In the genomic region with DNA sequence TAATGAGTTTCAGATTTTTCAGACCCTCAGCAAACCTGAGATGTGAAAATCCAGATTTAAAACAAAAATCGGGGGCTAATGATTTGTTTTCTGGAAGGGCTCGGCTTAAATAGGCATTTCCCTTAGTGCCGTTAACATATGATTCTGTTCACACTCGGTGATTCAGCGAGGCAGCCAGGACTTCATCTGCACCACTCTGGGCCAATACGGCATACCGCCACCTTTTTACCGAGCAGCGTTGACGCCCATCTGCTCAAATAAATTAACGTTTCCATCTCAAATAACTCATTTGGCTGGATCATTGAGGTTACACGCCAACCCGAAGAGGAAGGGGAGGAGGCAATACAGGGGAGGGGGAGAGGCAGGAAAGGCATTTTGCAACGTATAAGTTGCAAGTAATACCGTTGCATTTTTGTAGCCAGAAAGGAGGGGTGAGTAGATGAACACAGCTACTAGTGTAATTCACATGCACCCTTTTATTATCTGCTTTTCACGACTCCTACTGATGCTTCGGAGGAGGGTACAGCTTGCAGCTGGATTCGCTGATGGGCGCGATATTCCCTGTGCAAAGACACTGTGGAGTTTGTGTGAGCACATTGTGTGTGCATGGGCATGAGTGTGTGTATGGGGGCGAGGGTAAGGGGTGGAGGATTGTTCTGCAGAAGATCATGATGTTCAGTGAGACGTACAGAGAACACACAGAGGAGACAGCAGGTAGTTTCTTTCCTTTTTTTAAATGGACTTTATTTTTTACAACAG, we compare ENCODE assay signal across 1 cellular context.
TF ChIP-seq lines count a peak whose summit lies in the region.

No MANE protein-coding gene starts in this region.

TF ChIP-seq in WTC11, 78 proteins besides CTCF, POLR2A, EP300 and RAD21:
- TF ChIP-seq, protein P1, sequence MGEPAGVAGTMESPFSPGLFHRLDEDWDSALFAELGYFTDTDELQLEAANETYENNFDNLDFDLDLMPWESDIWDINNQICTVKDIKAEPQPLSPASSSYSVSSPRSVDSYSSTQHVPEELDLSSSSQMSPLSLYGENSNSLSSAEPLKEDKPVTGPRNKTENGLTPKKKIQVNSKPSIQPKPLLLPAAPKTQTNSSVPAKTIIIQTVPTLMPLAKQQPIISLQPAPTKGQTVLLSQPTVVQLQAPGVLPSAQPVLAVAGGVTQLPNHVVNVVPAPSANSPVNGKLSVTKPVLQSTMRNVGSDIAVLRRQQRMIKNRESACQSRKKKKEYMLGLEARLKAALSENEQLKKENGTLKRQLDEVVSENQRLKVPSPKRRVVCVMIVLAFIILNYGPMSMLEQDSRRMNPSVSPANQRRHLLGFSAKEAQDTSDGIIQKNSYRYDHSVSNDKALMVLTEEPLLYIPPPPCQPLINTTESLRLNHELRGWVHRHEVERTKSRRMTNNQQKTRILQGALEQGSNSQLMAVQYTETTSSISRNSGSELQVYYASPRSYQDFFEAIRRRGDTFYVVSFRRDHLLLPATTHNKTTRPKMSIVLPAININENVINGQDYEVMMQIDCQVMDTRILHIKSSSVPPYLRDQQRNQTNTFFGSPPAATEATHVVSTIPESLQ (CRISPR knock-in tag; IDR thresholded peaks at IDR 0.05) = no peak
- TF ChIP-seq EMX1 (CRISPR knock-in tag; IDR thresholded peaks at IDR 0.05) (no peak), JAZF1 (CRISPR knock-in tag; IDR thresholded peaks at IDR 0.05) (no peak), KAT7 (CRISPR knock-in tag; IDR thresholded peaks at IDR 0.05; ENCODE audit: borderline replicate concordance) (no peak), MYBL2 (CRISPR knock-in tag; IDR thresholded peaks at IDR 0.05) (no peak)
- TF ChIP-seq, protein P2, sequence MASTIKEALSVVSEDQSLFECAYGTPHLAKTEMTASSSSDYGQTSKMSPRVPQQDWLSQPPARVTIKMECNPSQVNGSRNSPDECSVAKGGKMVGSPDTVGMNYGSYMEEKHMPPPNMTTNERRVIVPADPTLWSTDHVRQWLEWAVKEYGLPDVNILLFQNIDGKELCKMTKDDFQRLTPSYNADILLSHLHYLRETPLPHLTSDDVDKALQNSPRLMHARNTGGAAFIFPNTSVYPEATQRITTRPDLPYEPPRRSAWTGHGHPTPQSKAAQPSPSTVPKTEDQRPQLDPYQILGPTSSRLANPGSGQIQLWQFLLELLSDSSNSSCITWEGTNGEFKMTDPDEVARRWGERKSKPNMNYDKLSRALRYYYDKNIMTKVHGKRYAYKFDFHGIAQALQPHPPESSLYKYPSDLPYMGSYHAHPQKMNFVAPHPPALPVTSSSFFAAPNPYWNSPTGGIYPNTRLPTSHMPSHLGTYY (CRISPR knock-in tag; IDR thresholded peaks at IDR 0.05) = no peak
- TF ChIP-seq, protein P3, sequence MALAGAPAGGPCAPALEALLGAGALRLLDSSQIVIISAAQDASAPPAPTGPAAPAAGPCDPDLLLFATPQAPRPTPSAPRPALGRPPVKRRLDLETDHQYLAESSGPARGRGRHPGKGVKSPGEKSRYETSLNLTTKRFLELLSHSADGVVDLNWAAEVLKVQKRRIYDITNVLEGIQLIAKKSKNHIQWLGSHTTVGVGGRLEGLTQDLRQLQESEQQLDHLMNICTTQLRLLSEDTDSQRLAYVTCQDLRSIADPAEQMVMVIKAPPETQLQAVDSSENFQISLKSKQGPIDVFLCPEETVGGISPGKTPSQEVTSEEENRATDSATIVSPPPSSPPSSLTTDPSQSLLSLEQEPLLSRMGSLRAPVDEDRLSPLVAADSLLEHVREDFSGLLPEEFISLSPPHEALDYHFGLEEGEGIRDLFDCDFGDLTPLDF (CRISPR knock-in tag; IDR thresholded peaks at IDR 0.05) = no peak
